8 cellular contexts compared by ENCODE assay signal in the genomic region with DNA sequence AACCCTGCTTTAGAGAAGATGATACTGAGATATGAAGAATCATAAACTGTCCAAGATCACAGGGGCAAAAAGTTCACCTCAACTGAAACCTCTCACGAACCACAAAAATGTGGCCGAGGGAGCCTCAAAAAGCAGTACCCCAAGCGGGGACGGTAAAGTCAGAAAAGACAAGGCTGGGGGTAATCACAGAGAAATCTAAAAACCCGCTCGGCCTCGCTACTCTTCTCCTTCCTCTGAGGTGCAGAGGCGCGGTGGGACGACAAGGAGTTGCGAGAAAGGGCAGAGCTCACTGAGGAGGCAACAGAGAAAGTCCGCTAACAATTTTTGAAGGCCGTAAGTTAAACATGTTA. TPM values are rescaled to one million over a fixed set of nuclear protein-coding genes. Genes with fewer than 3 reads are reported as not detected.
DNase-seq lines count a peak whose midpoint lies in the region; ATAC-seq and TF ChIP-seq lines count a peak whose summit lies in the region.

No MANE protein-coding gene starts in this region.

- H3K27me3 Mint-ChIP-seq in CD14-positive monocyte (ENCODE audit: low read depth in 3 of 3) = peaks cover 0 to 1% (median 0%) of the 10 kb centered on the region in 3 donors
- no peaks in the 10 kb centered on the region for H3K27me3 Mint-ChIP-seq in MCF 10A (ENCODE audit: insufficient read depth, unreplicated experiment)
- H3K27me3 Mint-ChIP-seq in memory B cell = no peaks in the 10 kb centered on the region

- intact Hi-C loops in CD14-positive monocyte (cut with micrococcal nuclease) = no loop called here
- intact Hi-C loops in MCF 10A (cut with micrococcal nuclease) = loop anchor here (1.0 to 5.0 kb wide), 3 partner anchors 210 to 670 kb away; partner anchors contain the start of genes LCA5 and PHIP
- intact Hi-C loops in uterus (cut with DNase I; ENCODE audit: low total_unique reads) = no loop called here

- POLR2A ChIA-PET in MCF 10A (lab: Yijun Ruan, JAX) = interaction anchor here (0.6 to 1.4 kb wide), 7 partner anchors 14 to 1002 kb away, joined by 3 to 6 read pairs (median 4); no protein-coding TSS in a partner anchor

- no peaks in the 10 kb centered on the region for H3K36me3 Mint-ChIP-seq in CD14-positive monocyte
- H3K36me3 Mint-ChIP-seq in MCF 10A (ENCODE audit: insufficient read depth, unreplicated experiment) = peaks cover 7% of the 10 kb centered on the region
- H3K36me3 Mint-ChIP-seq in memory B cell = peaks cover 2% of the 10 kb centered on the region

- no peaks in the 10 kb centered on the region for H3K9me3 Mint-ChIP-seq in CD14-positive monocyte
- H3K9me3 Mint-ChIP-seq in MCF 10A (ENCODE audit: unreplicated experiment) = no peaks in the 10 kb centered on the region
- H3K9me3 Mint-ChIP-seq in memory B cell = no peaks in the 10 kb centered on the region

- ATAC-seq in GM19467 (IDR thresholded peaks at IDR 0.05; ENCODE audit: unreplicated experiment) (peak; percentile 36), HG03520 (IDR thresholded peaks at IDR 0.05; ENCODE audit: unreplicated experiment) (peak; percentile 21), memory B cell (ENCODE audit: low read depth) (peak; percentile 25)

- TF ChIP-seq CTCF in CD14-positive monocyte (IDR thresholded peaks at IDR 0.05) = no peak
- no peak for TF ChIP-seq CTCF in MCF 10A (IDR thresholded peaks at IDR 0.05; ENCODE audit: unreplicated experiment)
- no peak for TF ChIP-seq CTCF in uterus (IDR thresholded peaks at IDR 0.05)

- H3K9me3 ChIP-seq in uterus = no peaks in the 10 kb centered on the region

- no peaks in the 10 kb centered on the region for H3K27me3 ChIP-seq in uterus

- H3K4me1 ChIP-seq in uterus = no peaks in the 10 kb centered on the region

- H3K4me3 Mint-ChIP-seq in CD14-positive monocyte (peak overlapping the region; percentile 98 to 99), MCF 10A (ENCODE audit: unreplicated experiment) (peak overlapping the region; percentile 100), memory B cell (peak overlapping the region; percentile 94)

- H3K4me3 ChIP-seq in uterus = peak overlapping the region; percentile 81 to 93

- TSS peak; percentile 66 for BruUV-seq in MCF 10A (replicated peaks; lab: Mats Ljungman, UMichigan)

- DNase-seq in CD14-positive monocyte (ENCODE audit: low spot score) (no peak), MCF 10A (ENCODE audit: unreplicated experiment) (no peak), memory B cell (ENCODE audit: low spot score in 2 of 2) (no peak), uterus (no peak), AG20443 (ENCODE audit: low spot score) (no peak), NCI-H345 treated with DMSO at 0.1 percent for 48 hours (lab: John Stamatoyannopoulos, UW; ENCODE audit: unreplicated experiment) (no peak)

- TF ChIP-seq POLR2A in uterus (IDR thresholded peaks at IDR 0.05) = no peak

- CTCF ChIA-PET in MCF 10A (lab: Yijun Ruan, JAX) = interaction anchor here (0.6 to 1.1 kb wide), 3 partner anchors 56 to 1558 kb away, joined by 3 read pairs; no protein-coding TSS in a partner anchor

- H3K36me3 ChIP-seq in uterus = no peaks in the 10 kb centered on the region

- peak overlapping the region; percentile 47 to 50 for H3K27ac ChIP-seq in uterus

- peak overlapping the region in 5 of 7 donors; percentile 12 to 78 (median 73) for H3K27ac Mint-ChIP-seq in CD14-positive monocyte
- peak overlapping the region; percentile 94 for H3K27ac Mint-ChIP-seq in MCF 10A (ENCODE audit: low read depth, unreplicated experiment)
- peak overlapping the region; percentile 93 for H3K27ac Mint-ChIP-seq in memory B cell

- H3K4me1 Mint-ChIP-seq in CD14-positive monocyte (peaks cover 17% of the 10 kb centered on the region), MCF 10A (ENCODE audit: insufficient read depth, unreplicated experiment) (no peaks in the 10 kb centered on the region), memory B cell (peaks cover 3% of the 10 kb centered on the region)

RNA-seq across cellular contexts. Expression of gene IRAK1BP1, which starts 0.4 kb away (rescaled TPM):
- polyA plus RNA-seq in CD14-positive monocyte = under 1 TPM; 0.04 to 0.08 TPM
- total RNA-seq in MCF 10A (2022) (4.6 and 6.6 TPM in 2 replicates), uterus (10 to 100 TPM in 2 of 4 donors, 1 to 10 TPM in 2; 3.2 to 20.0 (median 7.9) TPM)
